Comparison of ENCODE assay signal across 12 cellular contexts in genomic region chr17:9676742-9677387, GRCh38. TPM values are rescaled to one million over a fixed set of nuclear protein-coding genes. Genes with fewer than 3 reads are reported as not detected.
DNase-seq lines count a peak whose midpoint lies in the region; ATAC-seq and TF ChIP-seq lines count a peak whose summit lies in the region.
"Had no signal": no experiment of that assay in that cellular context is flagged by ENCODE, and none has a peak within 500 bp of the region (broad histone marks: within the 10 kb centered on the region; RNA-seq: fewer than 3 reads in every experiment).

No MANE protein-coding gene starts in this region.

- H3K36me3 ChIP-seq in IMR-90 (ENCODE audit: control insufficient read depth, insufficient read depth, low read length) (no peaks in the 10 kb centered on the region), heart left ventricle (no peaks in the 10 kb centered on the region)

- dilution Hi-C loops in IMR-90 (cut with HindIII; ENCODE audit: low sequenced_read_pairs, unreplicated experiment): no loop called here

- no peak overlapping the region for H3K18ac ChIP-seq in IMR-90 (ENCODE audit: low read depth, low read length)
- no peak overlapping the region for H3K18ac ChIP-seq in H9 (ENCODE audit: insufficient read length, low read depth, low read length)

- H3K4ac ChIP-seq in IMR-90 (ENCODE audit: low read depth, low read length) (no peak overlapping the region), H9 (ENCODE audit: low read depth, low read length) (no peak overlapping the region)

- no peak overlapping the region for H3K4me3 Mint-ChIP-seq in type B pancreatic cell
- H3K4me3 Mint-ChIP-seq in H9: no peak overlapping the region
- H3K4me3 Mint-ChIP-seq: activated naive CD8-positive, alpha-beta T cell treated with anti-CD3 and anti-CD28 coated beads, Interleukin-2, amount 10 ng/mL, durations not matched to agents 7 days and 5 days; CD4-positive, alpha-beta memory T cell had no signal

- H3K4me3 ChIP-seq in IMR-90 (ENCODE audit: insufficient read depth, low read depth, low read length): no peak overlapping the region
- H3K4me3 ChIP-seq in epithelial cell of proximal tubule (ENCODE audit: low read depth, low read length): no peak overlapping the region
- no peak overlapping the region for H3K4me3 ChIP-seq in heart left ventricle

- H2BK12ac ChIP-seq in H9 (ENCODE audit: insufficient read length, low read depth, low read length): no peak overlapping the region

- H4K20me1 ChIP-seq in IMR-90 (ENCODE audit: insufficient read depth, low read length) (no peaks in the 10 kb centered on the region), H9 (ENCODE audit: control insufficient read depth, insufficient read depth, insufficient read length) (no peaks in the 10 kb centered on the region)

- H3K14ac ChIP-seq in IMR-90 (replicated peaks; ENCODE audit: low read depth, low read length): no peak overlapping the region
- no peak overlapping the region for H3K14ac ChIP-seq in H9 (ENCODE audit: insufficient read depth, low read length)

- peak; percentile 32 for DNase-seq in stimulated activated CD4-positive, alpha-beta T cell treated with anti-CD3 and anti-CD28 coated beads, Interleukin-15, amount 100 ng/mL, for 24 hours
- no peak for DNase-seq in stimulated activated CD4-positive, alpha-beta T cell treated with anti-CD3 and anti-CD28 coated beads, Interleukin-12 subunit alpha, Interleukin-12 subunit beta, amount 100 ng/mL, for 4 hours
- DNase-seq in IMR-90: peak; percentile 12
- peak; percentile 92 for DNase-seq in epithelial cell of proximal tubule (ENCODE audit: low read depth)
- DNase-seq in type B pancreatic cell (ENCODE audit: extremely low spot score, unreplicated experiment): no peak
- DNase-seq in H9: no peak
- no peak for DNase-seq in NCI-H2081 treated with DMSO at 0.1 percent for 48 hours (lab: John Stamatoyannopoulos, UW)
- DNase-seq in heart left ventricle: no peak
- DNase-seq: activated naive CD8-positive, alpha-beta T cell treated with anti-CD3 and anti-CD28 coated beads, Interleukin-2, amount 10 ng/mL, durations not matched to agents 7 days and 5 days; CD4-positive, alpha-beta memory T cell; foreskin melanocyte; NCI-H2107 had no signal

- H3K23ac ChIP-seq in IMR-90 (ENCODE audit: low read depth, low read length) (no peak overlapping the region), H9 (ENCODE audit: insufficient read length, low read depth, low read length) (no peak overlapping the region)

- CTCF ChIA-PET in IMR-90 (lab: Yijun Ruan, JAX): interaction anchor here (0.9 kb wide), 1 partner anchor 99 kb away, joined by 3 read pairs; no protein-coding TSS in a partner anchor

- no peak for TF ChIP-seq POLR2A in IMR-90 (IDR thresholded peaks at IDR 0.05; ENCODE audit: low read depth, low read length)
- TF ChIP-seq POLR2A in heart left ventricle (IDR thresholded peaks at IDR 0.05): no peak

- H3K79me2 ChIP-seq in H9 (ENCODE audit: insufficient read depth, low read length): no peaks in the 10 kb centered on the region

- H4K91ac ChIP-seq in IMR-90 (ENCODE audit: insufficient read depth, low read depth, low read length) (no peak overlapping the region), H9 (ENCODE audit: insufficient read length, low read depth, low read length) (no peak overlapping the region)

- intact Hi-C loops in IMR-90 (cut with micrococcal nuclease) (no loop called here), heart left ventricle (cut with DNase I) (no loop called here)

- H3K4me1 ChIP-seq in IMR-90 (ENCODE audit: control insufficient read depth, insufficient read depth, low read length): no peaks in the 10 kb centered on the region
- no peaks in the 10 kb centered on the region for H3K4me1 ChIP-seq in H9 (ENCODE audit: insufficient read depth, low read length)
- H3K4me1 ChIP-seq in heart left ventricle: no peaks in the 10 kb centered on the region

- peak overlapping the region; percentile 23 for H3K27ac Mint-ChIP-seq in type B pancreatic cell
- H3K27ac Mint-ChIP-seq in H9: no peak overlapping the region; a peak in 1 of 7 replicates
- H3K27ac Mint-ChIP-seq: activated naive CD8-positive, alpha-beta T cell treated with anti-CD3 and anti-CD28 coated beads, Interleukin-2, amount 10 ng/mL, durations not matched to agents 7 days and 5 days; CD4-positive, alpha-beta memory T cell had no signal

- no peak overlapping the region for H2BK15ac ChIP-seq in IMR-90 (ENCODE audit: low read depth, low read length)
- no peak overlapping the region for H2BK15ac ChIP-seq in H9 (ENCODE audit: low read depth, low read length)

- H3K23me2 ChIP-seq in H9 (ENCODE audit: insufficient read length, low read depth, low read length, poor library complexity, severe bottlenecking): no peaks in the 10 kb centered on the region

- no peak overlapping the region for H3K4me2 ChIP-seq in IMR-90 (ENCODE audit: low read depth, low read length)
- no peak overlapping the region for H3K4me2 ChIP-seq in H9 (ENCODE audit: insufficient read depth, insufficient read length, low read length)

- peaks cover 16% of the 10 kb centered on the region for H3K36me3 Mint-ChIP-seq in type B pancreatic cell
- peaks cover 13 to 25% (median 23%) of the 10 kb centered on the region in 3 experiments for H3K36me3 Mint-ChIP-seq in H9 (ENCODE audit: insufficient read depth in 1 of 3, low read depth in 3 of 3)
- H3K36me3 Mint-ChIP-seq: activated naive CD8-positive, alpha-beta T cell treated with anti-CD3 and anti-CD28 coated beads, Interleukin-2, amount 10 ng/mL, durations not matched to agents 7 days and 5 days; CD4-positive, alpha-beta memory T cell had no signal

- TF ChIP-seq CTCF in IMR-90 (conservative IDR thresholded peaks at IDR 0.05; ENCODE audit: low read depth, low read length) (no peak), epithelial cell of proximal tubule (conservative IDR thresholded peaks at IDR 0.05; ENCODE audit: low read depth, low read length) (no peak), type B pancreatic cell (conservative IDR thresholded peaks at IDR 0.05) (no peak), H9 (conservative IDR thresholded peaks at IDR 0.05) (no peak), heart left ventricle (IDR thresholded peaks at IDR 0.05) (no peak)

- H2AFZ ChIP-seq in IMR-90 (replicated peaks; ENCODE audit: low read length, poor library complexity) (peak overlapping the region; percentile 51), H9 (ENCODE audit: low read length) (no peak overlapping the region)

- H3K9me1 ChIP-seq in IMR-90 (ENCODE audit: insufficient read depth, low read length): no peaks in the 10 kb centered on the region

- ATAC-seq in IMR-90 (ENCODE audit: low read depth) (no peak), heart left ventricle (no peak)

- no peak overlapping the region for H2AK5ac ChIP-seq in IMR-90 (ENCODE audit: low read depth, low read length)
- H2AK5ac ChIP-seq in H9 (ENCODE audit: insufficient read length, low read length): no peak overlapping the region

- H2BK20ac ChIP-seq in IMR-90 (ENCODE audit: low read depth, low read length) (no peak overlapping the region), H9 (ENCODE audit: low read depth, low read length, poor library complexity, severe bottlenecking) (no peak overlapping the region)

- TF ChIP-seq RAD21 in IMR-90 (IDR thresholded peaks at IDR 0.05; ENCODE audit: low read length): no peak

- H2BK120ac ChIP-seq in IMR-90 (ENCODE audit: low read depth, low read length) (no peak overlapping the region), H9 (ENCODE audit: low read depth, low read length, poor library complexity, severe bottlenecking) (no peak overlapping the region)

- BruUV-seq in IMR-90 (replicated peaks; lab: Mats Ljungman, UMichigan): no TSS peak

- no peak overlapping the region for H3K27ac ChIP-seq in IMR-90 (ENCODE audit: insufficient read depth, low read length)
- no peak overlapping the region for H3K27ac ChIP-seq in H9 (ENCODE audit: insufficient read length, low read depth, low read length)
- no peak overlapping the region for H3K27ac ChIP-seq in heart left ventricle

- H3K79me1 ChIP-seq in IMR-90 (ENCODE audit: low read depth in 1 of 2, low read length in 2 of 2) (no peaks in the 10 kb centered on the region), H9 (ENCODE audit: insufficient read depth, low read depth, low read length, poor library complexity, severe bottlenecking) (no peaks in the 10 kb centered on the region)

- H4K5ac ChIP-seq in IMR-90 (ENCODE audit: low read depth, low read length) (no peak overlapping the region), H9 (ENCODE audit: insufficient read length, low read depth, low read length) (no peak overlapping the region)

- H3K4me1 Mint-ChIP-seq in type B pancreatic cell (ENCODE audit: unreplicated experiment) (no peaks in the 10 kb centered on the region), H9 (no peaks in the 10 kb centered on the region)
- H3K4me1 Mint-ChIP-seq: activated naive CD8-positive, alpha-beta T cell treated with anti-CD3 and anti-CD28 coated beads, Interleukin-2, amount 10 ng/mL, durations not matched to agents 7 days and 5 days; CD4-positive, alpha-beta memory T cell had no signal

- H3K9me3 ChIP-seq in IMR-90 (ENCODE audit: control insufficient read depth, insufficient read depth, low read length): peaks cover 11% of the 10 kb centered on the region
- peaks cover 8% of the 10 kb centered on the region for H3K9me3 ChIP-seq in H9 (ENCODE audit: control insufficient read depth, low read depth, low read length)
- peaks cover 0 to 21% (median 10%) of the 10 kb centered on the region in 12 donors for H3K9me3 ChIP-seq in heart left ventricle

- H2AK9ac ChIP-seq in IMR-90 (replicated peaks; ENCODE audit: low read depth, low read length, poor library complexity): no peak overlapping the region

- H3K9me3 Mint-ChIP-seq in type B pancreatic cell: peaks cover 7% of the 10 kb centered on the region
- H3K9me3 Mint-ChIP-seq in H9: peaks cover 13 to 16% of the 10 kb centered on the region in 2 experiments; a peak in 4 of 5 replicates

- no CpG with 5 or more reads among the region's 9 CpGs for WGBS in IMR-90 (ENCODE audit: extremely low coverage in 2 of 2, insufficient read length in 1 of 2), 2 experiments
- WGBS in H9 (ENCODE audit: extremely low coverage, insufficient read length, low lambda C conversion rate): no CpG with 5 or more reads among the region's 9 CpGs
- 83 to 91% (median 86%) methylated on average over 9 of the region's 9 CpGs for WGBS in heart left ventricle, 4 donors

- in situ Hi-C loops in IMR-90 (cut with MboI; ENCODE audit: low sequenced_read_pairs): no loop called here

- H3K27me3 Mint-ChIP-seq in type B pancreatic cell (no peaks in the 10 kb centered on the region), H9 (ENCODE audit: low read depth) (no peaks in the 10 kb centered on the region)
- H3K27me3 Mint-ChIP-seq: activated naive CD8-positive, alpha-beta T cell treated with anti-CD3 and anti-CD28 coated beads, Interleukin-2, amount 10 ng/mL, durations not matched to agents 7 days and 5 days had no signal

- H3K9ac ChIP-seq in IMR-90 (ENCODE audit: low read depth, low read length) (no peak overlapping the region), H9 (ENCODE audit: extremely low read depth, insufficient read length, low read length) (no peak overlapping the region)

- H4K8ac ChIP-seq in IMR-90 (ENCODE audit: low read depth in 2 of 2, low read length in 2 of 2) (no peak overlapping the region), H9 (replicated peaks; ENCODE audit: insufficient read length, low read depth, low read length) (no peak overlapping the region)

- no peak overlapping the region for H3T11ph ChIP-seq in H9 (ENCODE audit: low read length)

- H3K56ac ChIP-seq in IMR-90 (ENCODE audit: extremely low read depth, insufficient read depth, low read length): no peak overlapping the region
- no peak overlapping the region for H3K56ac ChIP-seq in H9 (ENCODE audit: insufficient read length, low read depth, low read length)

- POLR2A ChIA-PET in IMR-90 (lab: Charles Lee; ENCODE audit: unreplicated experiment): no interaction called here

- no peak overlapping the region for H2BK5ac ChIP-seq in IMR-90 (ENCODE audit: low read depth, low read length, poor library complexity, severe bottlenecking)
- H2BK5ac ChIP-seq in H9 (ENCODE audit: insufficient read length, low read length): no peak overlapping the region

- H3K27me3 ChIP-seq in IMR-90 (ENCODE audit: control insufficient read depth, insufficient read depth, low read length) (no peaks in the 10 kb centered on the region), H9 (ENCODE audit: insufficient read depth, low read length) (no peaks in the 10 kb centered on the region), heart left ventricle (no peaks in the 10 kb centered on the region)

RNA-seq across cellular contexts. Expression of gene USP43, which starts 31.5 kb away (rescaled TPM):
- total RNA-seq in IMR-90 (2012; rRNA removed): not detected in 2 replicates
- polyA plus RNA-seq in IMR-90 (2012; rRNA removed): not detected in 2 replicates
- not detected in 2 replicates for polyA plus RNA-seq in IMR-90 (2012; cell fraction: cytosol; rRNA removed)
- 0.05 and 0.06 TPM in 2 replicates for polyA plus RNA-seq in IMR-90 (2012; cell fraction: nucleus; rRNA removed; ENCODE audit: low replicate concordance)
- total RNA-seq in epithelial cell of proximal tubule: 7.8 and 10.3 TPM in 2 replicates
- 6.6 and 16.9 TPM in 2 replicates for total RNA-seq in type B pancreatic cell (ENCODE audit: low replicate concordance)
- total RNA-seq in H9 (2021): 5.2 and 5.5 TPM in 2 replicates
- under 1 TPM in 3 of 9 donors, not detected in 6; 0.12 to 0.41 (median 0.16) TPM for total RNA-seq in heart left ventricle
- under 1 TPM in 1 of 2 donors, not detected in 1; 0.01 TPM for polyA plus RNA-seq in heart left ventricle
- polyA plus RNA-seq: CD4-positive, alpha-beta memory T cell had no signal

Comparison
In these comparisons a context has a peak if more than half of its experiments do, and no peak if none do; other contexts are left out.
1. DNase-seq: peak in stimulated activated CD4-positive, alpha-beta T cell treated with anti-CD3 and anti-CD28 coated beads, Interleukin-15, amount 100 ng/mL, for 24 hours (single experiment), IMR-90 (single experiment) and epithelial cell of proximal tubule (single experiment); none in stimulated activated CD4-positive, alpha-beta T cell treated with anti-CD3 and anti-CD28 coated beads, Interleukin-12 subunit alpha, Interleukin-12 subunit beta, amount 100 ng/mL, for 4 hours (single experiment), type B pancreatic cell (single experiment), H9 (single experiment), NCI-H2081 treated with DMSO at 0.1 percent for 48 hours (single experiment) and heart left ventricle (0 of 5).